ENCODE assay signal across 8 cellular contexts in genomic region chr22:45608045-45608444, GRCh38.
A peak's percentile ranks its signal among the peaks of the same experiment; 100 is the strongest.
DNase-seq lines count a peak whose midpoint lies in the region; ATAC-seq, FAIRE-seq and TF ChIP-seq lines count a peak whose summit lies in the region.
"Not testable (repeated sequence)": the region's sequence is repeated elsewhere in the genome, so short reads cannot be mapped to it uniquely, and the experiment has no call there.

No MANE protein-coding gene starts in this region.

- not testable (repeated sequence) for H4K20me1 ChIP-seq in BLaER1; IMR-90 (ENCODE audit: insufficient read depth, low read length); keratinocyte (ENCODE audit: control insufficient read depth, extremely low read depth, insufficient read depth, low read length); neural progenitor cell (ENCODE audit: low read depth)

- H3K4ac ChIP-seq in IMR-90 (ENCODE audit: low read depth, low read length) = not testable (repeated sequence)

- H2BK120ac ChIP-seq in IMR-90 (ENCODE audit: low read depth, low read length) = not testable (repeated sequence)

- not testable (repeated sequence) for H3K9me3 Mint-ChIP-seq in neural progenitor cell; stimulated activated effector memory CD8-positive, alpha-beta T cell treated with anti-CD3 and anti-CD28 coated beads, Interleukin-12 subunit alpha, Interleukin-12 subunit beta, amount 100 ng/mL, for 72 hours

- H4K8ac ChIP-seq in IMR-90 (ENCODE audit: low read depth in 2 of 2, low read length in 2 of 2) = not testable (repeated sequence)

- not testable (repeated sequence) for H3K9me3 ChIP-seq in BLaER1; IMR-90 (ENCODE audit: control insufficient read depth, insufficient read depth, low read length); SJSA1 (replicated peaks); breast epithelium; keratinocyte (ENCODE audit: control insufficient read depth, low read depth, low read length); neural progenitor cell (ENCODE audit: low read depth)

- not testable (repeated sequence) for H2BK20ac ChIP-seq in IMR-90 (ENCODE audit: low read depth, low read length)

- not testable (repeated sequence) for H3K27me3 Mint-ChIP-seq in neural progenitor cell (ENCODE audit: insufficient read depth, low read depth)

- H4K91ac ChIP-seq in IMR-90 (ENCODE audit: insufficient read depth, low read depth, low read length) = not testable (repeated sequence)

- H3F3A ChIP-seq in neural progenitor cell (ENCODE audit: low read depth) = peaks cover 11% of the 10 kb centered on the region

- POLR2A ChIA-PET in IMR-90 (lab: Charles Lee; ENCODE audit: unreplicated experiment) = not testable (repeated sequence)

- not testable (repeated sequence) for H2AK5ac ChIP-seq in IMR-90 (ENCODE audit: low read depth, low read length)

- not testable (repeated sequence) for H3K27me3 ChIP-seq in BLaER1; IMR-90 (ENCODE audit: control insufficient read depth, insufficient read depth, low read length); SJSA1 (replicated peaks); breast epithelium; keratinocyte (ENCODE audit: control insufficient read depth, extremely low read depth, insufficient read depth, low read length); neural progenitor cell

- H3K4me3 ChIP-seq in BLaER1; IMR-90 (ENCODE audit: insufficient read depth, low read depth, low read length); SJSA1; breast epithelium; fibroblast of mammary gland (ENCODE audit: control insufficient read depth, low read depth, low read length); keratinocyte (ENCODE audit: control insufficient read depth in 2 of 3, extremely low read depth in 1 of 3, insufficient read depth in 2 of 3, low read depth in 1 of 3, low read length in 3 of 3); neural progenitor cell: not testable (repeated sequence)

- H3K56ac ChIP-seq in IMR-90 (ENCODE audit: extremely low read depth, insufficient read depth, low read length) = not testable (repeated sequence)

- WGBS in IMR-90 (ENCODE audit: extremely low coverage in 2 of 2, insufficient read length in 1 of 2), 2 experiments = 18% methylated on average over 4 of the region's 11 CpGs; no CpG with 5 or more reads in 1 of the 2 experiments

- peak overlapping the region; percentile 33 for H3K14ac ChIP-seq in IMR-90 (replicated peaks; ENCODE audit: low read depth, low read length)

- TF ChIP-seq POLR2A in IMR-90 (IDR thresholded peaks at IDR 0.05; ENCODE audit: low read depth, low read length); breast epithelium (IDR thresholded peaks at IDR 0.05): not testable (repeated sequence)

- H2BK15ac ChIP-seq in IMR-90 (ENCODE audit: low read depth, low read length) = not testable (repeated sequence)

- H3K4me1 ChIP-seq in BLaER1 = peaks cover 81% of the 10 kb centered on the region
- H3K4me1 ChIP-seq in IMR-90 (ENCODE audit: control insufficient read depth, insufficient read depth, low read length); breast epithelium; neural progenitor cell: not testable (repeated sequence)
- peaks cover 71% of the 10 kb centered on the region for H3K4me1 ChIP-seq in SJSA1 (replicated peaks)
- peaks cover 53% of the 10 kb centered on the region for H3K4me1 ChIP-seq in keratinocyte (ENCODE audit: control insufficient read depth, extremely low read depth, insufficient read depth, low read length)

- peak overlapping the region; percentile 79 for H3K4me2 ChIP-seq in BLaER1
- not testable (repeated sequence) for H3K4me2 ChIP-seq in IMR-90 (ENCODE audit: low read depth, low read length); keratinocyte (ENCODE audit: control insufficient read depth, extremely low read depth, insufficient read depth, low read depth, low read length)
- H3K4me2 ChIP-seq in neural progenitor cell = peak overlapping the region; percentile 43

- not testable (repeated sequence) for H3K4me3 Mint-ChIP-seq in neural progenitor cell
- peak overlapping the region; percentile 66 for H3K4me3 Mint-ChIP-seq in stimulated activated effector memory CD8-positive, alpha-beta T cell treated with anti-CD3 and anti-CD28 coated beads, Interleukin-12 subunit alpha, Interleukin-12 subunit beta, amount 100 ng/mL, for 72 hours

- in situ Hi-C loops in IMR-90 (cut with MboI; ENCODE audit: low sequenced_read_pairs) = not testable (repeated sequence)

- not testable (repeated sequence) for H3K79me1 ChIP-seq in IMR-90 (ENCODE audit: low read depth in 1 of 2, low read length in 2 of 2)

- H2BK5ac ChIP-seq in IMR-90 (ENCODE audit: low read depth, low read length, poor library complexity, severe bottlenecking) = not testable (repeated sequence)

- not testable (repeated sequence) for H4K5ac ChIP-seq in IMR-90 (ENCODE audit: low read depth, low read length)

- peak; percentile 74 for FAIRE-seq in keratinocyte (lab: Jason Lieb, UNC)

- not testable (repeated sequence) for BruUV-seq in IMR-90 (replicated peaks; lab: Mats Ljungman, UMichigan)

- H2AK9ac ChIP-seq in IMR-90 (replicated peaks; ENCODE audit: low read depth, low read length, poor library complexity) = not testable (repeated sequence)

- not testable (repeated sequence) for H3K79me2 ChIP-seq in keratinocyte (ENCODE audit: control insufficient read depth, insufficient read depth, low read length); neural progenitor cell (ENCODE audit: low read depth)

- not testable (repeated sequence) for ATAC-seq in IMR-90 (ENCODE audit: low read depth); stimulated activated effector memory CD8-positive, alpha-beta T cell treated with anti-CD3 and anti-CD28 coated beads, Interleukin-12 subunit alpha, Interleukin-12 subunit beta, amount 100 ng/mL, for 72 hours

- TF ChIP-seq CTCF in IMR-90 (conservative IDR thresholded peaks at IDR 0.05; ENCODE audit: low read depth, low read length); breast epithelium (IDR thresholded peaks at IDR 0.05); fibroblast of mammary gland (conservative IDR thresholded peaks at IDR 0.05; ENCODE audit: control insufficient read depth, insufficient read depth, low read depth, low read length); keratinocyte (optimal IDR thresholded peaks at IDR 0.05 in 1 of 3, IDR thresholded peaks at IDR 0.05 in 1 of 3, conservative IDR thresholded peaks at IDR 0.05 in 1 of 3; ENCODE audit: extremely low read depth in 1 of 3, insufficient read depth in 2 of 3, low read length in 3 of 3); neural progenitor cell (IDR thresholded peaks at IDR 0.05): not testable (repeated sequence)

- H3K27ac ChIP-seq in BLaER1 = peak overlapping the region; percentile 39; the same call in 1 of the 2 replicates
- H3K27ac ChIP-seq in IMR-90 (ENCODE audit: insufficient read depth, low read length); neural progenitor cell: not testable (repeated sequence)
- peak overlapping the region; percentile 85 for H3K27ac ChIP-seq in SJSA1
- H3K27ac ChIP-seq in breast epithelium = peak overlapping the region; percentile 33 to 68
- H3K27ac ChIP-seq in keratinocyte (ENCODE audit: control insufficient read depth, insufficient read depth, low read length) = peak overlapping the region; percentile 47

- peaks cover 12% of the 10 kb centered on the region; the same call in 1 of the 2 replicates for H3K9me1 ChIP-seq in IMR-90 (ENCODE audit: insufficient read depth, low read length)
- H3K9me1 ChIP-seq in keratinocyte (ENCODE audit: control insufficient read depth, extremely low read depth, insufficient read depth, low read length) = not testable (repeated sequence)

- peak; percentile 55 for DNase-seq in IMR-90
- not testable (repeated sequence) for DNase-seq in SJSA1 (ENCODE audit: low read depth in 1 of 2, low spot score in 2 of 2); breast epithelium (ENCODE audit: low spot score in 2 of 2); keratinocyte (ENCODE audit: low read depth, low spot score); neural progenitor cell (ENCODE audit: low spot score); stimulated activated effector memory CD8-positive, alpha-beta T cell treated with anti-CD3 and anti-CD28 coated beads, Interleukin-12 subunit alpha, Interleukin-12 subunit beta, amount 100 ng/mL, for 72 hours (ENCODE audit: low spot score in 2 of 2)
- peak; percentile 62 for DNase-seq in fibroblast of mammary gland (ENCODE audit: low read depth)

- H3K9ac ChIP-seq in BLaER1 = peak overlapping the region; percentile 34; the same call in 1 of the 2 replicates
- not testable (repeated sequence) for H3K9ac ChIP-seq in IMR-90 (ENCODE audit: low read depth, low read length); keratinocyte (ENCODE audit: control insufficient read depth, extremely low read depth, insufficient read depth, low read length); neural progenitor cell

- intact Hi-C loops in IMR-90 (cut with micrococcal nuclease); breast epithelium (cut with DNase I; ENCODE audit: low total_unique reads): not testable (repeated sequence)

- not testable (repeated sequence) for H3K36me3 Mint-ChIP-seq in neural progenitor cell; stimulated activated effector memory CD8-positive, alpha-beta T cell treated with anti-CD3 and anti-CD28 coated beads, Interleukin-12 subunit alpha, Interleukin-12 subunit beta, amount 100 ng/mL, for 72 hours

- CTCF ChIA-PET in IMR-90 (lab: Yijun Ruan, JAX) = not testable (repeated sequence)

- peaks cover 22% of the 10 kb centered on the region for H3K4me1 Mint-ChIP-seq in neural progenitor cell
- H3K4me1 Mint-ChIP-seq in stimulated activated effector memory CD8-positive, alpha-beta T cell treated with anti-CD3 and anti-CD28 coated beads, Interleukin-12 subunit alpha, Interleukin-12 subunit beta, amount 100 ng/mL, for 72 hours = peaks cover 41% of the 10 kb centered on the region

- H3K18ac ChIP-seq in IMR-90 (ENCODE audit: low read depth, low read length) = not testable (repeated sequence)

- not testable (repeated sequence) for H3K23ac ChIP-seq in IMR-90 (ENCODE audit: low read depth, low read length)

- H2AFZ ChIP-seq in IMR-90 (replicated peaks; ENCODE audit: low read length, poor library complexity) = peak overlapping the region; percentile 1
- not testable (repeated sequence) for H2AFZ ChIP-seq in keratinocyte (ENCODE audit: control insufficient read depth, low read length); neural progenitor cell (replicated peaks)

- not testable (repeated sequence) for TF ChIP-seq RAD21 in IMR-90 (IDR thresholded peaks at IDR 0.05; ENCODE audit: low read length)

- dilution Hi-C loops in IMR-90 (cut with HindIII; ENCODE audit: low sequenced_read_pairs, unreplicated experiment); keratinocyte (cut with MboI; ENCODE audit: extremely low pct_ligation_motif_present, low sequenced_read_pairs): not testable (repeated sequence)

- not testable (repeated sequence) for H3K36me3 ChIP-seq in BLaER1; IMR-90 (ENCODE audit: control insufficient read depth, insufficient read depth, low read length); SJSA1; breast epithelium; keratinocyte (ENCODE audit: control insufficient read depth in 2 of 2, extremely low read depth in 1 of 2, insufficient read depth in 2 of 2, low read length in 2 of 2); neural progenitor cell

- H3K27ac Mint-ChIP-seq in neural progenitor cell; stimulated activated effector memory CD8-positive, alpha-beta T cell treated with anti-CD3 and anti-CD28 coated beads, Interleukin-12 subunit alpha, Interleukin-12 subunit beta, amount 100 ng/mL, for 72 hours: not testable (repeated sequence)
